Comparison of ENCODE assay signal across 9 cellular contexts in genomic region chr12:111788178-111788654, GRCh38. TPM values are rescaled to one million over a fixed set of nuclear protein-coding genes. Genes with fewer than 3 reads are reported as not detected.
DNase-seq lines count a peak whose midpoint lies in the region; ATAC-seq and TF ChIP-seq lines count a peak whose summit lies in the region.
"Had no signal": no experiment of that assay in that cellular context is flagged by ENCODE, and none has a peak within 500 bp of the region (broad histone marks: within the 10 kb centered on the region; RNA-seq: fewer than 3 reads in every experiment).

No MANE protein-coding gene starts in this region.

- no peak overlapping the region for H3K27ac Mint-ChIP-seq in naive thymus-derived CD4-positive, alpha-beta T cell
- H3K27ac Mint-ChIP-seq in stimulated activated effector memory CD8-positive, alpha-beta T cell treated with anti-CD3 and anti-CD28 coated beads, Interleukin-12 subunit alpha, Interleukin-12 subunit beta, amount 100 ng/mL, for 72 hours: no peak overlapping the region
- H3K27ac Mint-ChIP-seq in immature natural killer cell: no peak overlapping the region
- H3K27ac Mint-ChIP-seq: activated B cell treated with CpG ODN at 0.5 μM for 24 hours had no signal

- H3K4me1 ChIP-seq in DOHH2 (ENCODE audit: control insufficient read depth, low read length) (no peaks in the 10 kb centered on the region), colonic mucosa (no peaks in the 10 kb centered on the region)
- no peaks in the 10 kb centered on the region for H3K4me1 ChIP-seq in naive thymus-derived CD4-positive, alpha-beta T cell (ENCODE audit: control insufficient read depth in 2 of 2, insufficient read depth in 2 of 2, low read length in 2 of 2)

- no peaks in the 10 kb centered on the region for H3K79me2 ChIP-seq in DOHH2 (ENCODE audit: control insufficient read depth, low read length)

- H3K36me3 ChIP-seq in DOHH2 (ENCODE audit: control insufficient read depth, low read length) (peaks cover 10% of the 10 kb centered on the region; the same call in 1 of the 2 replicates), colonic mucosa (peaks cover 26% of the 10 kb centered on the region)
- no peaks in the 10 kb centered on the region for H3K36me3 ChIP-seq in naive thymus-derived CD4-positive, alpha-beta T cell (ENCODE audit: control insufficient read depth in 2 of 3, insufficient read depth in 3 of 3, low read length in 3 of 3)

- no peak overlapping the region for H3K9ac ChIP-seq in colonic mucosa (ENCODE audit: low read depth in 2 of 2, low read length in 2 of 2)

- H3K27ac ChIP-seq in DOHH2 (ENCODE audit: low read depth, low read length) (no peak overlapping the region), colonic mucosa (peak overlapping the region; percentile 12)
- H3K27ac ChIP-seq in naive thymus-derived CD4-positive, alpha-beta T cell (ENCODE audit: low read depth, low read length): no peak overlapping the region

- no peak overlapping the region for H3K4me3 ChIP-seq in DOHH2 (ENCODE audit: low read length)
- no peak overlapping the region for H3K4me3 ChIP-seq in colonic mucosa
- no peak overlapping the region for H3K4me3 ChIP-seq in naive thymus-derived CD4-positive, alpha-beta T cell (ENCODE audit: low read length)

- POLR2A ChIA-PET in naive thymus-derived CD4-positive, alpha-beta T cell (lab: Charles Lee): no interaction called here

- intact Hi-C loops in colonic mucosa (cut with DNase I): loop anchor here (5.0 kb wide), 1 partner anchor 36 kb away; no protein-coding TSS in a partner anchor
- intact Hi-C loops in naive thymus-derived CD4-positive, alpha-beta T cell (cut with micrococcal nuclease): no loop called here

- H3K4me1 Mint-ChIP-seq in naive thymus-derived CD4-positive, alpha-beta T cell: no peaks in the 10 kb centered on the region
- H3K4me1 Mint-ChIP-seq in stimulated activated effector memory CD8-positive, alpha-beta T cell treated with anti-CD3 and anti-CD28 coated beads, Interleukin-12 subunit alpha, Interleukin-12 subunit beta, amount 100 ng/mL, for 72 hours: no peaks in the 10 kb centered on the region
- no peaks in the 10 kb centered on the region for H3K4me1 Mint-ChIP-seq in immature natural killer cell
- H3K4me1 Mint-ChIP-seq: activated B cell treated with CpG ODN at 0.5 μM for 24 hours had no signal

- no peaks in the 10 kb centered on the region for H4K20me1 ChIP-seq in DOHH2 (ENCODE audit: control insufficient read depth, insufficient read depth, low read depth, low read length)

- H3F3A ChIP-seq in DOHH2 (ENCODE audit: control insufficient read depth, insufficient read depth): no peaks in the 10 kb centered on the region

- H3K27me3 Mint-ChIP-seq in naive thymus-derived CD4-positive, alpha-beta T cell: no peaks in the 10 kb centered on the region
- peaks cover 0 to 3% (median 2%) of the 10 kb centered on the region in 3 donors for H3K27me3 Mint-ChIP-seq in immature natural killer cell (ENCODE audit: low read depth in 3 of 3)
- H3K27me3 Mint-ChIP-seq: activated B cell treated with CpG ODN at 0.5 μM for 24 hours had no signal

- H3K9me2 ChIP-seq in DOHH2 (replicated peaks; ENCODE audit: control insufficient read depth, low read length): no peaks in the 10 kb centered on the region

- ATAC-seq in naive thymus-derived CD4-positive, alpha-beta T cell: peak; percentile 32
- no peak for ATAC-seq in GM19467 (IDR thresholded peaks at IDR 0.05; ENCODE audit: unreplicated experiment)
- no peak for ATAC-seq in stimulated activated effector memory CD8-positive, alpha-beta T cell treated with anti-CD3 and anti-CD28 coated beads, Interleukin-12 subunit alpha, Interleukin-12 subunit beta, amount 100 ng/mL, for 72 hours
- ATAC-seq in GM19328 (IDR thresholded peaks at IDR 0.05; ENCODE audit: unreplicated experiment): no peak

- H3K36me3 Mint-ChIP-seq in naive thymus-derived CD4-positive, alpha-beta T cell: peaks cover 0 to 4% (median 0%) of the 10 kb centered on the region in 5 donors
- H3K36me3 Mint-ChIP-seq in stimulated activated effector memory CD8-positive, alpha-beta T cell treated with anti-CD3 and anti-CD28 coated beads, Interleukin-12 subunit alpha, Interleukin-12 subunit beta, amount 100 ng/mL, for 72 hours: no peaks in the 10 kb centered on the region
- no peaks in the 10 kb centered on the region for H3K36me3 Mint-ChIP-seq in immature natural killer cell

- H3K27me3 ChIP-seq in DOHH2 (ENCODE audit: control insufficient read depth, low read length) (no peaks in the 10 kb centered on the region), colonic mucosa (no peaks in the 10 kb centered on the region)
- H3K27me3 ChIP-seq in naive thymus-derived CD4-positive, alpha-beta T cell (ENCODE audit: control insufficient read depth in 2 of 2, insufficient read depth in 2 of 2, low read length in 2 of 2): no peaks in the 10 kb centered on the region

- H3K9me3 ChIP-seq in DOHH2 (ENCODE audit: control insufficient read depth, insufficient read depth, low read length) (no peaks in the 10 kb centered on the region), colonic mucosa (no peaks in the 10 kb centered on the region)
- H3K9me3 ChIP-seq in naive thymus-derived CD4-positive, alpha-beta T cell (ENCODE audit: control insufficient read depth in 2 of 3, low read length in 3 of 3): no peaks in the 10 kb centered on the region

- CTCF ChIA-PET in naive thymus-derived CD4-positive, alpha-beta T cell (lab: Charles Lee): no interaction called here

- DNase-seq in NAMALWA (ENCODE audit: low spot score): peak; percentile 58
- no peak for DNase-seq in colonic mucosa
- DNase-seq in naive thymus-derived CD4-positive, alpha-beta T cell: no peak
- DNase-seq in stimulated activated effector memory CD8-positive, alpha-beta T cell treated with anti-CD3 and anti-CD28 coated beads, Interleukin-12 subunit alpha, Interleukin-12 subunit beta, amount 100 ng/mL, for 72 hours (ENCODE audit: low spot score in 2 of 2): no peak
- no peak for DNase-seq in immature natural killer cell
- DNase-seq: activated B cell treated with CpG ODN at 0.5 μM for 24 hours had no signal

- H3K9me3 Mint-ChIP-seq in naive thymus-derived CD4-positive, alpha-beta T cell: no peaks in the 10 kb centered on the region
- no peaks in the 10 kb centered on the region for H3K9me3 Mint-ChIP-seq in stimulated activated effector memory CD8-positive, alpha-beta T cell treated with anti-CD3 and anti-CD28 coated beads, Interleukin-12 subunit alpha, Interleukin-12 subunit beta, amount 100 ng/mL, for 72 hours
- H3K9me3 Mint-ChIP-seq in immature natural killer cell: no peaks in the 10 kb centered on the region
- H3K9me3 Mint-ChIP-seq: activated B cell treated with CpG ODN at 0.5 μM for 24 hours had no signal

- H3K4me2 ChIP-seq in DOHH2 (ENCODE audit: low read length): no peak overlapping the region

- peak; percentile 50 for TF ChIP-seq CTCF in DOHH2 (IDR thresholded peaks at IDR 0.05; ENCODE audit: low read depth, low read length, poor library complexity, severe bottlenecking)
- no peak for TF ChIP-seq CTCF in colonic mucosa (IDR thresholded peaks at IDR 0.05)

- H3K4me3 Mint-ChIP-seq in naive thymus-derived CD4-positive, alpha-beta T cell: no peak overlapping the region
- no peak overlapping the region for H3K4me3 Mint-ChIP-seq in stimulated activated effector memory CD8-positive, alpha-beta T cell treated with anti-CD3 and anti-CD28 coated beads, Interleukin-12 subunit alpha, Interleukin-12 subunit beta, amount 100 ng/mL, for 72 hours
- no peak overlapping the region for H3K4me3 Mint-ChIP-seq in immature natural killer cell
- H3K4me3 Mint-ChIP-seq: activated B cell treated with CpG ODN at 0.5 μM for 24 hours had no signal

RNA-seq across cellular contexts. Expression of gene ALDH2, which starts 21.5 kb away (rescaled TPM):
- 100 to 1,000 TPM; 240 to 398 TPM for total RNA-seq in colonic mucosa
- total RNA-seq in naive thymus-derived CD4-positive, alpha-beta T cell: 10 to 100 TPM in 1 of 5 experiments, 1 to 10 TPM in 3, under 1 TPM in 1; 0.46 to 69.3 (median 3.4) TPM
- under 1 TPM; 0.89 to 0.99 TPM for polyA plus RNA-seq in naive thymus-derived CD4-positive, alpha-beta T cell
- 10 to 100 TPM in 1 of 3 donors, 1 to 10 TPM in 2; 1.7 to 18.7 (median 8.2) TPM for polyA plus RNA-seq in immature natural killer cell

RNA-seq across cellular contexts. Expression of gene MAPKAPK5, which starts 53.8 kb away (rescaled TPM):
- total RNA-seq in colonic mucosa: 10 to 100 TPM; 76.9 to 84.8 TPM
- total RNA-seq in naive thymus-derived CD4-positive, alpha-beta T cell: 10 to 100 TPM; 46.1 to 72.1 (median 60.0) TPM
- polyA plus RNA-seq in naive thymus-derived CD4-positive, alpha-beta T cell: 10 to 100 TPM; 30.6 to 53.4 TPM
- polyA plus RNA-seq in immature natural killer cell: 10 to 100 TPM; 25.1 to 39.1 (median 36.7) TPM
